ENCODE assay signal across 34 cellular contexts in the genomic region with DNA sequence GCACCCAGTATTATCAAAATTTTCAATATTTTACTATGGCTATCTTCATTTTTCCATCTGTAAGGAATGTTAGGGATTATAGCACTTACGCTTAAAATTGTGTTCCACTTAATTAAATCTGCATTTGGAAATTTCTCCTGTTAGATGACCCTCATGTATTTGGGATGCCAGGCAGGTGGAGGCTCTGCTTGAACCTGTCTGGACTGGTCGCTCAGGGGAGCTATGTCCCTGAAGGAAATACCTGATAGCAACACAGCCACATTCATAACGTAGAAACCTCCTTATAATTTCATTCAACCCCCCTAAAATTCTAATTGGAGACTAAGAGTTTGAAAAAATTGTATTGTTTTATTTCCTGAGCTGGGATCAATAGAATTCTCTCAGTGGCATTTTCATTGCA.
"Had no signal": no experiment of that assay in that cellular context is flagged by ENCODE, and none has a peak within 500 bp of the region (broad histone marks: within the 10 kb centered on the region; RNA-seq: fewer than 3 reads in every experiment).

No MANE protein-coding gene starts in this region.

- H3K27ac Mint-ChIP-seq: activated CD4-positive, alpha-beta memory T cell treated with anti-CD3 and anti-CD28 coated beads for 36 hours; activated CD4-positive, alpha-beta T cell treated with anti-CD3 and anti-CD28 coated beads for 36 hours; activated CD4-positive, alpha-beta T cell treated with anti-CD3 and anti-CD28 coated beads, Interleukin-2, amount 10 ng/mL, durations not matched to agents 24 days and 14 days; activated CD8-positive, alpha-beta memory T cell treated with anti-CD3 and anti-CD28 coated beads, Interleukin-2, amount 10 ng/mL, durations not matched to agents 7 days and 5 days; activated CD8-positive, alpha-beta T cell treated with anti-CD3 and anti-CD28 coated beads, Interleukin-2, amount 10 ng/mL, durations not matched to agents 7 days and 5 days; activated naive CD4-positive, alpha-beta T cell treated with anti-CD3 and anti-CD28 coated beads, Interleukin-2, amount 10 ng/mL, durations not matched to agents 7 days and 5 days; activated naive CD4-positive, alpha-beta T cell treated with anti-CD3 and anti-CD28 coated beads, Interleukin-2, amount 50 U/mL, for 72 hours; activated naive CD8-positive, alpha-beta T cell treated with anti-CD3 and anti-CD28 coated beads, Interleukin-2, amount 10 ng/mL, durations not matched to agents 7 days and 5 days; activated T-cell treated with anti-CD3 and anti-CD28 coated beads, Interleukin-2, amount 50 U/mL, for 24 hours; activated T-cell treated with anti-CD3 and anti-CD28 coated beads, Interleukin-2, amount 50 U/mL, for 72 hours; dendritic cell treated with granulocyte-macrophage colony-stimulating factor and Interleukin-4, amounts not matched to agents 40 ng/mL and 50 ng/mL, for 4 days; endodermal cell; T-helper 1 cell treated with Interleukin-12 subunit alpha and Interleukin-12 subunit beta and Interleukin-4 antibody, amounts not matched to agents 30 μg/mL and 1 μg/mL, for 36 hours had no signal

- H3K4me2 ChIP-seq: hepatocyte had no signal

- H3K27ac ChIP-seq: ascending aorta, breast epithelium, coronary artery, dorsolateral prefrontal cortex, esophagus muscularis mucosa, gastroesophageal sphincter, heart right ventricle, hepatocyte, WERI-Rb-1 had no signal

- H3K4me3 Mint-ChIP-seq: activated CD4-positive, alpha-beta memory T cell treated with anti-CD3 and anti-CD28 coated beads for 36 hours; activated CD4-positive, alpha-beta T cell treated with anti-CD3 and anti-CD28 coated beads for 36 hours; activated CD4-positive, alpha-beta T cell treated with anti-CD3 and anti-CD28 coated beads, Interleukin-2, amount 10 ng/mL, durations not matched to agents 24 days and 14 days; activated CD8-positive, alpha-beta memory T cell treated with anti-CD3 and anti-CD28 coated beads, Interleukin-2, amount 10 ng/mL, durations not matched to agents 7 days and 5 days; activated CD8-positive, alpha-beta T cell treated with anti-CD3 and anti-CD28 coated beads, Interleukin-2, amount 10 ng/mL, durations not matched to agents 7 days and 5 days; activated naive CD4-positive, alpha-beta T cell treated with anti-CD3 and anti-CD28 coated beads, Interleukin-2, amount 10 ng/mL, durations not matched to agents 7 days and 5 days; activated naive CD8-positive, alpha-beta T cell treated with anti-CD3 and anti-CD28 coated beads, Interleukin-2, amount 10 ng/mL, durations not matched to agents 7 days and 5 days; activated T-cell treated with anti-CD3 and anti-CD28 coated beads, Interleukin-2, amount 50 U/mL, for 24 hours; activated T-cell treated with anti-CD3 and anti-CD28 coated beads, Interleukin-2, amount 50 U/mL, for 72 hours; brain; central memory CD8-positive, alpha-beta T cell; dendritic cell treated with granulocyte-macrophage colony-stimulating factor and Interleukin-4, amounts not matched to agents 40 ng/mL and 50 ng/mL, for 4 days; endodermal cell; T-helper 1 cell treated with Interleukin-12 subunit alpha and Interleukin-12 subunit beta and Interleukin-4 antibody, amounts not matched to agents 30 μg/mL and 1 μg/mL, for 36 hours had no signal

- H3K79me2 ChIP-seq: hepatocyte had no signal

- ATAC-seq: activated CD4-positive, alpha-beta T cell treated with anti-CD3 and anti-CD28 coated beads for 36 hours; activated CD8-positive, alpha-beta memory T cell treated with anti-CD3 and anti-CD28 coated beads, Interleukin-2, amount 10 ng/mL, durations not matched to agents 7 days and 5 days; activated CD8-positive, alpha-beta T cell treated with anti-CD3 and anti-CD28 coated beads, Interleukin-2, amount 10 ng/mL, durations not matched to agents 7 days and 5 days; activated naive CD4-positive, alpha-beta T cell treated with anti-CD3 and anti-CD28 coated beads, Interleukin-2, amount 50 U/mL, for 72 hours; activated T-cell treated with anti-CD3 and anti-CD28 coated beads, Interleukin-2, amount 50 U/mL, for 72 hours; gastroesophageal sphincter; heart right ventricle had no signal

- H3K4me1 ChIP-seq: ascending aorta, breast epithelium, esophagus muscularis mucosa, gastroesophageal sphincter, heart right ventricle had no signal

- H3K27me3 Mint-ChIP-seq: activated CD4-positive, alpha-beta memory T cell treated with anti-CD3 and anti-CD28 coated beads for 36 hours; activated CD4-positive, alpha-beta T cell treated with anti-CD3 and anti-CD28 coated beads for 36 hours; activated CD4-positive, alpha-beta T cell treated with anti-CD3 and anti-CD28 coated beads, Interleukin-2, amount 10 ng/mL, durations not matched to agents 24 days and 14 days; activated CD8-positive, alpha-beta memory T cell treated with anti-CD3 and anti-CD28 coated beads, Interleukin-2, amount 10 ng/mL, durations not matched to agents 7 days and 5 days; activated naive CD4-positive, alpha-beta T cell treated with anti-CD3 and anti-CD28 coated beads, Interleukin-2, amount 10 ng/mL, durations not matched to agents 7 days and 5 days; activated naive CD8-positive, alpha-beta T cell treated with anti-CD3 and anti-CD28 coated beads, Interleukin-2, amount 10 ng/mL, durations not matched to agents 7 days and 5 days; activated T-cell treated with anti-CD3 and anti-CD28 coated beads, Interleukin-2, amount 50 U/mL, for 24 hours; brain; central memory CD8-positive, alpha-beta T cell; dendritic cell treated with granulocyte-macrophage colony-stimulating factor and Interleukin-4, amounts not matched to agents 40 ng/mL and 50 ng/mL, for 4 days had no signal

- DNase-seq: activated CD4-positive, alpha-beta memory T cell treated with anti-CD3 and anti-CD28 coated beads for 36 hours; activated CD4-positive, alpha-beta T cell treated with anti-CD3 and anti-CD28 coated beads for 36 hours; activated CD4-positive, alpha-beta T cell treated with anti-CD3 and anti-CD28 coated beads, Interleukin-2, amount 10 ng/mL, durations not matched to agents 24 days and 14 days; activated CD4-positive, CD25-positive, alpha-beta regulatory T cell; activated CD4-positive, CD25-positive, alpha-beta regulatory T cell treated with anti-CD3 and anti-CD28 coated beads, Interleukin-2, amount 50 U/mL, for 72 hours; activated CD8-positive, alpha-beta memory T cell treated with anti-CD3 and anti-CD28 coated beads, Interleukin-2, amount 10 ng/mL, durations not matched to agents 7 days and 5 days; activated CD8-positive, alpha-beta memory T cell treated with anti-CD3 and anti-CD28 coated beads, Interleukin-2, amount 50 U/mL, for 48 hours; activated CD8-positive, alpha-beta T cell treated with anti-CD3 and anti-CD28 coated beads, Interleukin-2, amount 10 ng/mL, durations not matched to agents 7 days and 5 days; activated gamma-delta T cell; activated naive CD4-positive, alpha-beta T cell; activated naive CD4-positive, alpha-beta T cell treated with anti-CD3 and anti-CD28 coated beads, Interleukin-2, amount 10 ng/mL, durations not matched to agents 7 days and 5 days; activated naive CD8-positive, alpha-beta T cell treated with anti-CD3 and anti-CD28 coated beads, Interleukin-2, amount 10 ng/mL, durations not matched to agents 7 days and 5 days; activated T-cell treated with anti-CD3 and anti-CD28 coated beads for 4 hours; activated T-cell treated with anti-CD3 and anti-CD28 coated beads, Interleukin-2, amount 50 U/mL, for 24 hours; activated T-cell treated with anti-CD3 and anti-CD28 coated beads, Interleukin-2, amount 50 U/mL, for 72 hours; dorsolateral prefrontal cortex; effector memory CD4-positive, alpha-beta T cell; endodermal cell; erythroblast; foreskin melanocyte; heart right ventricle; T1000; WERI-Rb-1 had no signal

- H3K9me3 Mint-ChIP-seq: activated CD4-positive, alpha-beta memory T cell treated with anti-CD3 and anti-CD28 coated beads for 36 hours; activated CD4-positive, alpha-beta T cell treated with anti-CD3 and anti-CD28 coated beads, Interleukin-2, amount 10 ng/mL, durations not matched to agents 24 days and 14 days; activated naive CD8-positive, alpha-beta T cell treated with anti-CD3 and anti-CD28 coated beads, Interleukin-2, amount 10 ng/mL, durations not matched to agents 7 days and 5 days; activated T-cell treated with anti-CD3 and anti-CD28 coated beads, Interleukin-2, amount 50 U/mL, for 24 hours; brain; dendritic cell treated with granulocyte-macrophage colony-stimulating factor and Interleukin-4, amounts not matched to agents 40 ng/mL and 50 ng/mL, for 4 days; endodermal cell; T-helper 1 cell treated with Interleukin-12 subunit alpha and Interleukin-12 subunit beta and Interleukin-4 antibody, amounts not matched to agents 30 μg/mL and 1 μg/mL, for 36 hours had no signal

- H3K36me3 Mint-ChIP-seq: activated CD4-positive, alpha-beta memory T cell treated with anti-CD3 and anti-CD28 coated beads for 36 hours; activated CD8-positive, alpha-beta memory T cell treated with anti-CD3 and anti-CD28 coated beads, Interleukin-2, amount 10 ng/mL, durations not matched to agents 7 days and 5 days; activated naive CD4-positive, alpha-beta T cell treated with anti-CD3 and anti-CD28 coated beads, Interleukin-2, amount 10 ng/mL, durations not matched to agents 7 days and 5 days; activated naive CD4-positive, alpha-beta T cell treated with anti-CD3 and anti-CD28 coated beads, Interleukin-2, amount 50 U/mL, for 72 hours; activated naive CD8-positive, alpha-beta T cell treated with anti-CD3 and anti-CD28 coated beads, Interleukin-2, amount 10 ng/mL, durations not matched to agents 7 days and 5 days; brain had no signal

- H3K4me1 Mint-ChIP-seq: activated CD4-positive, alpha-beta T cell treated with anti-CD3 and anti-CD28 coated beads for 36 hours; activated CD4-positive, alpha-beta T cell treated with anti-CD3 and anti-CD28 coated beads, Interleukin-2, amount 10 ng/mL, durations not matched to agents 24 days and 14 days; activated CD8-positive, alpha-beta memory T cell treated with anti-CD3 and anti-CD28 coated beads, Interleukin-2, amount 10 ng/mL, durations not matched to agents 7 days and 5 days; activated naive CD4-positive, alpha-beta T cell treated with anti-CD3 and anti-CD28 coated beads, Interleukin-2, amount 10 ng/mL, durations not matched to agents 7 days and 5 days; activated naive CD8-positive, alpha-beta T cell treated with anti-CD3 and anti-CD28 coated beads, Interleukin-2, amount 10 ng/mL, durations not matched to agents 7 days and 5 days; central memory CD8-positive, alpha-beta T cell had no signal

- H3K27me3 ChIP-seq: ascending aorta, breast epithelium, dorsolateral prefrontal cortex, esophagus muscularis mucosa, heart right ventricle, hepatocyte had no signal

- H3K9me3 ChIP-seq: ascending aorta, breast epithelium, esophagus muscularis mucosa, gastroesophageal sphincter, heart right ventricle had no signal

- H2AFZ ChIP-seq: hepatocyte had no signal

- H3K4me3 ChIP-seq: ascending aorta, breast epithelium, coronary artery, dorsolateral prefrontal cortex, esophagus muscularis mucosa, gastroesophageal sphincter, heart right ventricle, hepatocyte had no signal

- H3K36me3 ChIP-seq: ascending aorta, breast epithelium, esophagus muscularis mucosa, gastroesophageal sphincter, heart right ventricle, WERI-Rb-1 had no signal
